Comparison of ENCODE assay signal across 8 cellular contexts in genomic region chr17:57939797-57940196, GRCh38. TPM values are rescaled to one million over a fixed set of nuclear protein-coding genes. Genes with fewer than 3 reads are reported as not detected.
A peak's percentile ranks its signal among the peaks of the same experiment; 100 is the strongest.
DNase-seq lines count a peak whose midpoint lies in the region; ATAC-seq, FAIRE-seq and TF ChIP-seq lines count a peak whose summit lies in the region.

No MANE protein-coding gene starts in this region.

- no peak overlapping the region for H3K4me3 ChIP-seq in astrocyte (ENCODE audit: insufficient read depth, low read depth, low read length)
- H3K4me3 ChIP-seq in rectal smooth muscle tissue (ENCODE audit: low read length) = no peak overlapping the region
- no peak overlapping the region for H3K4me3 ChIP-seq in trophoblast cell (ENCODE audit: low read depth, low read length)

- no peak overlapping the region for H3K9ac ChIP-seq in astrocyte (ENCODE audit: low read length)
- H3K9ac ChIP-seq in rectal smooth muscle tissue (ENCODE audit: low read length) = peak overlapping the region; percentile 12
- H3K9ac ChIP-seq in trophoblast cell (ENCODE audit: low read length) = no peak overlapping the region

- no peak overlapping the region for H3K4me3 Mint-ChIP-seq in astrocyte (ENCODE audit: unreplicated experiment)

- no peak overlapping the region for H4K12ac ChIP-seq in trophoblast cell (ENCODE audit: low read depth, low read length)

- no peak overlapping the region for H3K18ac ChIP-seq in trophoblast cell (ENCODE audit: low read length)

- H4K8ac ChIP-seq in trophoblast cell (ENCODE audit: low read depth, low read length) = no peak overlapping the region

- peak; percentile 40 for DNase-seq in stimulated activated CD4-positive, alpha-beta T cell treated with anti-CD3 and anti-CD28 coated beads, Interleukin-2, amount 100 ng/mL, for 4 hours (ENCODE audit: low read depth)
- no peak for DNase-seq in stimulated activated CD4-positive, alpha-beta T cell treated with anti-CD3 and anti-CD28 coated beads, Interleukin-15, amount 100 ng/mL, for 24 hours
- DNase-seq in NCI-H2081 (lab: John Stamatoyannopoulos, UW) = peak; percentile 45 to 77
- no peak for DNase-seq in astrocyte (ENCODE audit: low read depth)
- no peak for DNase-seq in trophoblast cell
- no peak for DNase-seq in HCEC 1CT

- H3K27ac ChIP-seq in astrocyte (ENCODE audit: low read depth, low read length) (no peak overlapping the region), rectal smooth muscle tissue (ENCODE audit: low read depth, low read length) (peak overlapping the region; percentile 98), trophoblast cell (ENCODE audit: low read depth, low read length) (no peak overlapping the region)

- peaks cover 75% of the 10 kb centered on the region for H3K79me2 ChIP-seq in astrocyte (ENCODE audit: insufficient read depth, low read length)
- H3K79me2 ChIP-seq in trophoblast cell (ENCODE audit: control insufficient read depth, insufficient read depth, low read length, poor library complexity) = peaks cover 1% of the 10 kb centered on the region

- no peaks in the 10 kb centered on the region for H3K27me3 Mint-ChIP-seq in astrocyte (ENCODE audit: low read depth, unreplicated experiment)

- ATAC-seq in HG02981 (IDR thresholded peaks at IDR 0.05; ENCODE audit: unreplicated experiment) = peak; percentile 69

- H3K27ac Mint-ChIP-seq in astrocyte (ENCODE audit: unreplicated experiment) = peak overlapping the region; percentile 34

- H3K36me3 Mint-ChIP-seq in astrocyte (ENCODE audit: low read depth, unreplicated experiment) = peaks cover 3% of the 10 kb centered on the region

- no peak for TF ChIP-seq CTCF in astrocyte (IDR thresholded peaks at IDR 0.05; ENCODE audit: insufficient read depth, low read depth, low read length)

- H2BK12ac ChIP-seq in trophoblast cell (ENCODE audit: low read length) = no peak overlapping the region

- no peak for FAIRE-seq in astrocyte (lab: Jason Lieb, UNC)

- H3K4me1 Mint-ChIP-seq in astrocyte (ENCODE audit: low read depth, unreplicated experiment) = peaks cover 49% of the 10 kb centered on the region

- no peak overlapping the region for H3K23ac ChIP-seq in trophoblast cell (ENCODE audit: low read length)

- no peak overlapping the region for H2AFZ ChIP-seq in astrocyte (ENCODE audit: low read depth, low read length)
- H2AFZ ChIP-seq in trophoblast cell (ENCODE audit: insufficient read depth, low read length, poor library complexity) = no peak overlapping the region

- H3K4me1 ChIP-seq in astrocyte (ENCODE audit: insufficient read depth, low read length) (peaks cover 44% of the 10 kb centered on the region), rectal smooth muscle tissue (ENCODE audit: control insufficient read depth, insufficient read depth, low read length) (peaks cover 89% of the 10 kb centered on the region), trophoblast cell (ENCODE audit: control insufficient read depth in 1 of 2, insufficient read depth in 2 of 2, low read length in 2 of 2) (peaks cover 14% of the 10 kb centered on the region in 2 experiments)

- no CpG with 5 or more reads among the region's 7 CpGs for WGBS in trophoblast cell (ENCODE audit: extremely low coverage, insufficient coverage, insufficient read length)

- H3K79me1 ChIP-seq in trophoblast cell (ENCODE audit: low read length) = peaks cover 6% of the 10 kb centered on the region

- no peak overlapping the region for H2AK5ac ChIP-seq in trophoblast cell (ENCODE audit: low read length)

- H2BK120ac ChIP-seq in trophoblast cell (ENCODE audit: insufficient read depth, low read length, poor library complexity) = no peak overlapping the region

- H3K9me3 Mint-ChIP-seq in astrocyte (ENCODE audit: unreplicated experiment) = no peaks in the 10 kb centered on the region

- H2BK5ac ChIP-seq in trophoblast cell (ENCODE audit: low read depth, low read length, poor library complexity) = no peak overlapping the region

- no peaks in the 10 kb centered on the region for H3K9me3 ChIP-seq in astrocyte (ENCODE audit: insufficient read depth, low read depth, low read length)
- peaks cover 3% of the 10 kb centered on the region for H3K9me3 ChIP-seq in trophoblast cell (ENCODE audit: insufficient read depth, low read depth, low read length)

- H3K36me3 ChIP-seq in astrocyte (ENCODE audit: insufficient read depth, low read length) = no peaks in the 10 kb centered on the region
- H3K36me3 ChIP-seq in rectal smooth muscle tissue (ENCODE audit: control insufficient read depth, insufficient read depth, low read length) = no peaks in the 10 kb centered on the region
- H3K36me3 ChIP-seq in trophoblast cell (ENCODE audit: control insufficient read depth in 1 of 2, insufficient read depth in 2 of 2, low read length in 2 of 2) = no peaks in the 10 kb centered on the region

- H3K27me3 ChIP-seq in astrocyte (ENCODE audit: insufficient read depth, low read length) = no peaks in the 10 kb centered on the region
- no peaks in the 10 kb centered on the region for H3K27me3 ChIP-seq in rectal smooth muscle tissue (ENCODE audit: control insufficient read depth, insufficient read depth, low read length)
- no peaks in the 10 kb centered on the region for H3K27me3 ChIP-seq in trophoblast cell (ENCODE audit: insufficient read depth, low read length)

- peaks cover 74% of the 10 kb centered on the region for H4K20me1 ChIP-seq in astrocyte (ENCODE audit: insufficient read depth, low read length)

- H3K4ac ChIP-seq in trophoblast cell (ENCODE audit: low read depth, low read length) = no peak overlapping the region

- H3K4me2 ChIP-seq in astrocyte (ENCODE audit: low read length) (no peak overlapping the region), trophoblast cell (ENCODE audit: low read length) (no peak overlapping the region)

- no peak overlapping the region for H4K91ac ChIP-seq in trophoblast cell (ENCODE audit: low read depth, low read length)

- H3K14ac ChIP-seq in trophoblast cell (ENCODE audit: low read length) = no peak overlapping the region

RNA-seq across cellular contexts. Expression of gene CUEDC1, which starts 15.4 kb away (rescaled TPM):
- 37.4 and 43.7 TPM in 2 replicates for total RNA-seq in astrocyte
- polyA plus RNA-seq in trophoblast cell (2013) = 12.4 and 13.0 TPM in 2 replicates

RNA-seq across cellular contexts. Expression of gene VEZF1, which starts 48.3 kb away (rescaled TPM):
- 42.0 and 50.9 TPM in 2 replicates for total RNA-seq in astrocyte
- polyA plus RNA-seq in trophoblast cell (2013) = 36.2 and 37.1 TPM in 2 replicates

Comparison
In these comparisons a context has a peak if more than half of its experiments do, and no peak if none do; other contexts are left out.
1. DNase-seq: peak in stimulated activated CD4-positive, alpha-beta T cell treated with anti-CD3 and anti-CD28 coated beads, Interleukin-2, amount 100 ng/mL, for 4 hours (single experiment) and NCI-H2081 (2 of 2); none in stimulated activated CD4-positive, alpha-beta T cell treated with anti-CD3 and anti-CD28 coated beads, Interleukin-15, amount 100 ng/mL, for 24 hours (single experiment), astrocyte (single experiment), trophoblast cell (0 of 2) and HCEC 1CT (single experiment).